In the genomic region with DNA sequence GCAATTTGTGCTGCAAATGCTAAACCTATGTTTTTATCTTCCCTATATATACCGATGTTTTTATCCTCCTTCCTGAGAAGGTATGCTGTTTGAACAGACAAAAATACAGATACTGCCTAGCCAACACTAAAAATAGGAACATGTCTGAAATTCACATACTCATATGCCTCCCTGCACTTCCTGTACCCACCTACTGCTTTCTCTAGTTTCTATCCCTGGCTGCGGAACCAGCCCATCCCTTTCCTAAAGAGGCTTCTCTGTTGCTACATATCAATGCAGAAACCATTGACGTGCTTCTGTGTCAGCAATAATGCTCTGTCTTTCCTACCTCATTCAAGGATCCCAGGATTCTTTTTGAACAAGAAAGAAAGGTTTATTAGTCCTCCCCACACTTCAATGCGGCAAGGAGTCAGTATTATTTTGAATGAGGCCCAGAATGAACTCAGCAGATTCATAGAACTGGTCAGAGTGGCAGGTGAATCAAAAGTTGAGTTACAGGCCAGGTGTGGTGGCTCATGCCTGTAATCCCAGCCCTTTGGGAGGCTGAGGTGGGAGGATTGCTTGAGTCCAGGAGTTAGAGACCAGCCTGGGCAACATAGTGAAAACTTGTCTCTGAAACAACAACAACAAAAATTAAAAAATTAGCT, we compare ENCODE assay signal across 9 cellular contexts.
DNase-seq lines count a peak whose midpoint lies in the region; ATAC-seq lines count a peak whose summit lies in the region.
"Had no signal": no experiment of that assay in that cellular context is flagged by ENCODE, and none has a peak within 500 bp of the region (broad histone marks: within the 10 kb centered on the region; RNA-seq: fewer than 3 reads in every experiment).

No MANE protein-coding gene starts in this region.

- H3K4me1 ChIP-seq in BLaER1 treated with 17β-estradiol and CSF1 and Interleukin-3, amounts not matched to agents 10 nM and 100 nM, result peaks cover 7 to 41% (median 13%) of the 10 kb centered on the region in 10 experiments
- no peaks in the 10 kb centered on the region for H3K4me1 ChIP-seq in trophoblast cell (ENCODE audit: control insufficient read depth in 1 of 2, insufficient read depth in 2 of 2, low read length in 2 of 2)

- H2BK12ac ChIP-seq in trophoblast cell (ENCODE audit: low read length), result no peak overlapping the region

- H3K79me1 ChIP-seq in trophoblast cell (ENCODE audit: low read length), result no peaks in the 10 kb centered on the region

- no peak overlapping the region for H3K4ac ChIP-seq in trophoblast cell (ENCODE audit: low read depth, low read length)

- H3K9me3 ChIP-seq in BLaER1 treated with 17β-estradiol and CSF1 and Interleukin-3, amounts not matched to agents 10 nM and 100 nM (replicated peaks in 1 of 11), result no peaks in the 10 kb centered on the region
- H3K9me3 ChIP-seq in trophoblast cell (ENCODE audit: insufficient read depth, low read depth, low read length), result no peaks in the 10 kb centered on the region

- DNase-seq in SIG-M5 treated with dmso at 0.1 percent for 504 hours (lab: John Stamatoyannopoulos, UW; ENCODE audit: unreplicated experiment) (peak; percentile 94), COLO829 (ENCODE audit: low spot score) (no peak), ureter (ENCODE audit: low spot score) (no peak), NCI-H524 treated with DMSO at 0.1 percent for 48 hours (lab: John Stamatoyannopoulos, UW) (no peak), trophoblast cell (no peak)
- DNase-seq: activated CD4-positive, alpha-beta T cell treated with anti-CD3 and anti-CD28 coated beads for 1 hour had no signal

- H3K27me3 ChIP-seq in BLaER1 treated with 17β-estradiol and CSF1 and Interleukin-3, amounts not matched to agents 10 nM and 100 nM, result no peaks in the 10 kb centered on the region
- H3K27me3 ChIP-seq in trophoblast cell (ENCODE audit: insufficient read depth, low read length), result no peaks in the 10 kb centered on the region

- no peak overlapping the region for H4K12ac ChIP-seq in trophoblast cell (ENCODE audit: low read depth, low read length)

- no peak overlapping the region for H3K23ac ChIP-seq in trophoblast cell (ENCODE audit: low read length)

- no peak overlapping the region for H3K4me3 ChIP-seq in BLaER1 treated with 17β-estradiol and CSF1 and Interleukin-3, amounts not matched to agents 10 nM and 100 nM
- H3K4me3 ChIP-seq in trophoblast cell (ENCODE audit: low read depth, low read length), result no peak overlapping the region

- no peak overlapping the region for H2BK120ac ChIP-seq in trophoblast cell (ENCODE audit: insufficient read depth, low read length, poor library complexity)

- H3K27ac ChIP-seq in BLaER1 treated with 17β-estradiol and CSF1 and Interleukin-3, amounts not matched to agents 10 nM and 100 nM, result peak overlapping the region in 5 of 11 experiments; percentile 19 to 51 (median 31); a peak in 5 of 22 replicates
- no peak overlapping the region for H3K27ac ChIP-seq in trophoblast cell (ENCODE audit: low read depth, low read length)

- no peak overlapping the region for H4K91ac ChIP-seq in trophoblast cell (ENCODE audit: low read depth, low read length)

- no peak overlapping the region for H3K18ac ChIP-seq in trophoblast cell (ENCODE audit: low read length)

- H4K8ac ChIP-seq in trophoblast cell (ENCODE audit: low read depth, low read length), result no peak overlapping the region

- peak overlapping the region in 1 of 11 experiments; percentile 19; a peak in 1 of 22 replicates for H3K9ac ChIP-seq in BLaER1 treated with 17β-estradiol and CSF1 and Interleukin-3, amounts not matched to agents 10 nM and 100 nM
- H3K9ac ChIP-seq in trophoblast cell (ENCODE audit: low read length), result no peak overlapping the region

- H4K20me1 ChIP-seq in BLaER1 treated with 17β-estradiol and CSF1 and Interleukin-3, amounts not matched to agents 10 nM and 100 nM, result no peaks in the 10 kb centered on the region

- ATAC-seq in GM19043 (IDR thresholded peaks at IDR 0.05; ENCODE audit: low read depth, unreplicated experiment), result peak; percentile 77
- ATAC-seq in HG03025 (IDR thresholded peaks at IDR 0.05; ENCODE audit: low FRiP score, unreplicated experiment), result peak; percentile 91

- no peak overlapping the region for H2BK5ac ChIP-seq in trophoblast cell (ENCODE audit: low read depth, low read length, poor library complexity)

- H2AFZ ChIP-seq in trophoblast cell (ENCODE audit: insufficient read depth, low read length, poor library complexity), result no peak overlapping the region

- WGBS in trophoblast cell (ENCODE audit: extremely low coverage, insufficient coverage, insufficient read length), result no CpG with 5 or more reads among the region's 4 CpGs

- H3K4me2 ChIP-seq in BLaER1 treated with 17β-estradiol and CSF1 and Interleukin-3, amounts not matched to agents 10 nM and 100 nM, result peak overlapping the region; percentile 29 to 87 (median 45)
- no peak overlapping the region for H3K4me2 ChIP-seq in trophoblast cell (ENCODE audit: low read length)

- no peak overlapping the region for H3K14ac ChIP-seq in trophoblast cell (ENCODE audit: low read length)

- no peaks in the 10 kb centered on the region for H3K36me3 ChIP-seq in BLaER1 treated with 17β-estradiol and CSF1 and Interleukin-3, amounts not matched to agents 10 nM and 100 nM
- no peaks in the 10 kb centered on the region for H3K36me3 ChIP-seq in trophoblast cell (ENCODE audit: control insufficient read depth in 1 of 2, insufficient read depth in 2 of 2, low read length in 2 of 2)

- no peak overlapping the region for H2AK5ac ChIP-seq in trophoblast cell (ENCODE audit: low read length)

- H3K79me2 ChIP-seq in trophoblast cell (ENCODE audit: control insufficient read depth, insufficient read depth, low read length, poor library complexity), result no peaks in the 10 kb centered on the region
